ENCODE assay signal across 8 cellular contexts in the genomic region with DNA sequence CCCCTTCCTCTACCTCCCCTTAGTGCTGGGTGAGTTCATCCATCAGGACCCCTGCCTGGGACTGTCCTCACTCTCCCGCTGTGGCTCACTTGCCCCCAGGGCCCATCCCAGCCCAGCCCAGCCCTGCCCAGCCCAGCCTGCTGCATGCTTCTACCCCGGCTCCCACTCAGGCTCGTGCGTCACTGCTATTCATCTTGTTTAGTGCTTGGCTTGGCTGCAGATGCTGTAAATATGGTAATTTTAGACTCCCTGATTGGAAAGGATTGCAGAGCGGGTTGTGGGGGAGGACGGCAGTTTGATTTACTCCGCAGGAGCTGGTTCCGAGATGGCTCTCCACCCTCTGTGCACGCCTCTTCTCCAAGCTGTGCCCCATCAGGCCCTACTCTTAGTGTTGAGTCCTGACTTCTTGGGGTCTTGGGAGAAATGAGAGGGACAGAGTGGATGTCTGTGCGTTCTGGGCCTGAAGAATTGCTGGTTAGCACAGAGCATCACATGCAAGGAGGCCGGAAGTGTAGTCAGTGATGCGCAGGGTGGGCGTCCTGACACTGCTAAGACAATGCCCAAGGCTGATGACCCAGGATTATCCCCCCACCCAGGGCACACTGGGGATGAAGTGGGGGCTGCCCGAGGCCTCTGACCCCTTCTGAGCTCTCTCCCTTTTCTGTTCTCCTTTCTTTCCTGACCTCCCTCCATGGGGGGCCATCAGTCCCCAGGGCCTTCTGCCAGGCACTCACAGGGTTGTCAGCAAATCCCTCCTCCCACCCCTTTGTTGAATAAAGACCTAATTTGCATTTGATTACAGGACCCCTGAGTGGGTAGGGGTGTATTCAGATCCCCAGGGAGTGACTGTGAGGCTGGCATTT.
DNase-seq lines count a peak whose midpoint lies in the region; ATAC-seq and TF ChIP-seq lines count a peak whose summit lies in the region.

No MANE protein-coding gene starts in this region.

- WGBS in esophagus squamous epithelium, 2 donors = 32 to 35% methylated on average over 8 to 12 of the region's 14 CpGs

- H3K4me2 ChIP-seq in PC-9 = peak overlapping the region; percentile 63

- no peaks in the 10 kb centered on the region for H4K20me1 ChIP-seq in PC-9 (ENCODE audit: insufficient read depth)

- peaks cover 70% of the 10 kb centered on the region for H3K4me1 ChIP-seq in PC-9 (replicated peaks; ENCODE audit: insufficient read depth)
- H3K4me1 ChIP-seq in esophagus squamous epithelium = peaks cover 72 to 100% (median 73%) of the 10 kb centered on the region in 3 donors

- H3K4me1 Mint-ChIP-seq in nephron = peaks cover 96% of the 10 kb centered on the region

- peak in 2 of 4 donors; percentile 24 to 50 for TF ChIP-seq POLR2A in esophagus squamous epithelium (IDR thresholded peaks at IDR 0.05)

- H3K27ac Mint-ChIP-seq in nephron = peak overlapping the region; percentile 98 to 100 (median 98)

- intact Hi-C loops in PC-9 (cut with micrococcal nuclease; ENCODE audit: unreplicated experiment) = loop anchor here (1.0 to 10.0 kb wide), 6 partner anchors 28 to 404 kb away; no protein-coding TSS in a partner anchor
- intact Hi-C loops in esophagus squamous epithelium (cut with DNase I) = loop anchor here (10.0 kb wide), 2 partner anchors 126 to 236 kb away; no protein-coding TSS in a partner anchor

- BruUV-seq in PC-9 (replicated peaks; lab: Mats Ljungman, UMichigan) = no TSS peak

- ATAC-seq in HG02588 (IDR thresholded peaks at IDR 0.05; ENCODE audit: unreplicated experiment) = no peak
- ATAC-seq in HG03108 (IDR thresholded peaks at IDR 0.05; ENCODE audit: unreplicated experiment) = no peak

- no peaks in the 10 kb centered on the region; the same call in 1 of the 2 replicates for H3K9me3 ChIP-seq in PC-9 (ENCODE audit: insufficient read depth, low read depth)
- H3K9me3 ChIP-seq in esophagus squamous epithelium = no peaks in the 10 kb centered on the region

- no peaks in the 10 kb centered on the region for H3K9me3 Mint-ChIP-seq in nephron

- H3K27ac ChIP-seq in PC-9 (peak overlapping the region; percentile 96), esophagus squamous epithelium (peak overlapping the region; percentile 94 to 99 (median 96))

- H3F3A ChIP-seq in PC-9 (ENCODE audit: insufficient read depth, low read depth) = peaks cover 57% of the 10 kb centered on the region

- TF ChIP-seq CTCF in AG09319 (IDR thresholded peaks at IDR 0.05; ENCODE audit: low read depth, low read length) (no peak), PC-9 (conservative IDR thresholded peaks at IDR 0.05) (no peak), esophagus squamous epithelium (IDR thresholded peaks at IDR 0.05) (no peak), nephron (IDR thresholded peaks at IDR 0.05; ENCODE audit: unreplicated experiment in 3 of 3) (no peak)

- peak; percentile 97 for DNase-seq in AG09319 (ENCODE audit: extremely low read depth, low read depth)
- peak; percentile 77 to 86 for DNase-seq in PC-9
- DNase-seq in esophagus squamous epithelium (lab: John Stamatoyannopoulos, UW) = no peak
- no peak for DNase-seq in KG1 (lab: John Stamatoyannopoulos, UW)
- no peak for DNase-seq in NCI-H526 treated with DMSO at 0.1 percent for 48 hours (lab: John Stamatoyannopoulos, UW)

- H3K36me3 ChIP-seq in PC-9 (ENCODE audit: low read depth) (peaks cover 41% of the 10 kb centered on the region), esophagus squamous epithelium (no peaks in the 10 kb centered on the region)

- CTCF ChIA-PET in PC-9 (lab: Charles Lee) = interaction anchor here (0.5 to 1.3 kb wide), 5 partner anchors 27 to 292 kb away, joined by 3 to 7 read pairs (median 4); no protein-coding TSS in a partner anchor

- no peaks in the 10 kb centered on the region for H3K36me3 Mint-ChIP-seq in nephron (ENCODE audit: low read depth)

- H3K4me3 Mint-ChIP-seq in nephron = peak overlapping the region in 2 of 3 experiments; percentile 16 to 18

- no peaks in the 10 kb centered on the region for H3K9me2 ChIP-seq in PC-9 (ENCODE audit: insufficient read depth)

- H3K27me3 Mint-ChIP-seq in nephron (ENCODE audit: low read depth) = no peaks in the 10 kb centered on the region

- POLR2A ChIA-PET in PC-9 (lab: Charles Lee; ENCODE audit: unreplicated experiment) = interaction anchor here (0.5 to 0.9 kb wide), 10 partner anchors 12 to 316 kb away, joined by 3 to 27 read pairs (median 6); no protein-coding TSS in a partner anchor

- no peak overlapping the region for H2AFZ ChIP-seq in PC-9

- H3K4me3 ChIP-seq in PC-9 = no peak overlapping the region
- H3K4me3 ChIP-seq in esophagus squamous epithelium = peak overlapping the region in 1 of 4 donors; percentile 33

- peaks cover 50% of the 10 kb centered on the region for H3K79me2 ChIP-seq in PC-9 (ENCODE audit: low read depth)

- H3K27me3 ChIP-seq in PC-9 (ENCODE audit: insufficient read depth, low read depth) (no peaks in the 10 kb centered on the region), esophagus squamous epithelium (no peaks in the 10 kb centered on the region)

Comparison
In these comparisons a context has a peak if more than half of its experiments do, and no peak if none do; other contexts are left out.
1. DNase-seq: peak in AG09319 (single experiment) and PC-9 (2 of 2); none in esophagus squamous epithelium (single experiment), KG1 (single experiment) and NCI-H526 treated with DMSO at 0.1 percent for 48 hours (single experiment).